ENCODE assay signal across 10 cellular contexts in the genomic region with DNA sequence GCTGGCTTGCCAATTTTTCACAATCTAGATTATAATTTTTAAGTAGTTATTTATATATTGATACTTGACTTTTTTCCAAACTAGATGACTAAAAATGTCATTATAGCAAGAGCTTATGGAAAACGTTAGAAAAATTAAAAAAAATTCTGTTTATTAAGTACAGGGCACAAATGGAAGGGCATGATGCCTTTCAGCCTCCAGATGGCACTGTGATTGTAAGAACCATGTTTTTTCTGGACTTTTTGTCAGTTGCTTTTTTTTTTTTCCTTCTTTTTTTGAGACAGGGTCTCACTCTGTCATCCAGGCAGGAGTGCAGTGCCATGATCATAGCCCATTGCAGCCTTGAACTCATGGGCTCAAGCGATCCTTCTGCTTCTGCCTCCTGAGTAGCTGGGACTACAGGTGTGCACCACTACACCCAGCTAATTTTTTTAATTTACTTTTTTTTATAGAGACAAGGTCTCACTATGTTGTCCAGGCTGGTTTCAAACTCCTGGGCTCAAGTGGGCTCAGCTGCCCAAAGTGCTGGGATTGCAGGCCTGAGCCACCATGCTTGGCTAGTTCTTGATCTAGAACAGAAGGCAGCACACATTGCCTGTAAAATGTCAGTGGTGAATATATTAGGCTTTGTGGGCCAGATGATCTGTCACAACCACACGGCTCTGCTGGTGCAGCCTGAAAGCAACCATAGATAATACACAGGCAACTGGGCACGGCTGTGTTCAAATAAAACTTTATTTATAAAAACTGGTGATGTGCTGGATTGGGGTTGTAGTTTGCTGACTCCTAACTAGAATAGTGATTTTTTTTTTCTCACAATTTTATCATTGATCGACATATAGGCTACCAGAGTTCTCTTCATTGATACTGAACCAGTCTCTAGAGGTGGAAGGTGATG. TPM values are rescaled to one million over a fixed set of nuclear protein-coding genes. Genes with fewer than 3 reads are reported as not detected.
DNase-seq lines count a peak whose midpoint lies in the region; ATAC-seq, FAIRE-seq and TF ChIP-seq lines count a peak whose summit lies in the region.
"Had no signal": no experiment of that assay in that cellular context is flagged by ENCODE, and none has a peak within 500 bp of the region (broad histone marks: within the 10 kb centered on the region; RNA-seq: fewer than 3 reads in every experiment).

No MANE protein-coding gene starts in this region.

- BruUV-seq in endothelial cell of umbilical vein (replicated peaks; lab: Mats Ljungman, UMichigan), result no TSS peak

- H3K9me3 Mint-ChIP-seq in stimulated activated memory B cell treated with anti-CD40 and anti-IgM and Interleukin-4, amounts not matched to agents 10 μg/mL and 1 μg/mL and 100 μg/mL, for 72 hours, result no peaks in the 10 kb centered on the region
- H3K9me3 Mint-ChIP-seq in activated T-cell treated with anti-CD3 and anti-CD28 coated beads, Interleukin-2, amount 50 U/mL, for 24 hours, result no peaks in the 10 kb centered on the region
- H3K9me3 Mint-ChIP-seq: dendritic cell treated with granulocyte-macrophage colony-stimulating factor and Interleukin-4, amounts not matched to agents 40 ng/mL and 50 ng/mL, for 4 days had no signal

- CTCF ChIA-PET in endothelial cell of umbilical vein (lab: Charles Lee), result interaction anchor here (0.7 to 2.4 kb wide), 19 partner anchors 8 to 330 kb away, joined by 3 to 34 read pairs (median 4); a partner anchor contains a TSS

- H3K36me3 ChIP-seq in GM06990 (ENCODE audit: control insufficient read depth, insufficient read depth, low read length) (peaks cover 5% of the 10 kb centered on the region), OCI-LY1 (ENCODE audit: insufficient read depth, low read length) (peaks cover 73% of the 10 kb centered on the region), endothelial cell of umbilical vein (ENCODE audit: control insufficient read depth in 2 of 2, extremely low read depth in 1 of 2, insufficient read depth in 2 of 2, low read length in 2 of 2) (no peaks in the 10 kb centered on the region), parathyroid adenoma (ENCODE audit: control insufficient read depth, insufficient read depth, low read length) (no peaks in the 10 kb centered on the region)

- no peaks in the 10 kb centered on the region for H3K27me3 Mint-ChIP-seq in stimulated activated memory B cell treated with anti-CD40 and anti-IgM and Interleukin-4, amounts not matched to agents 10 μg/mL and 1 μg/mL and 100 μg/mL, for 72 hours
- H3K27me3 Mint-ChIP-seq in activated T-cell treated with anti-CD3 and anti-CD28 coated beads, Interleukin-2, amount 50 U/mL, for 24 hours, result no peaks in the 10 kb centered on the region
- H3K27me3 Mint-ChIP-seq: dendritic cell treated with granulocyte-macrophage colony-stimulating factor and Interleukin-4, amounts not matched to agents 40 ng/mL and 50 ng/mL, for 4 days had no signal

- no peaks in the 10 kb centered on the region for H3K4me1 ChIP-seq in OCI-LY1 (ENCODE audit: insufficient read depth, low read length, severe bottlenecking)
- no peaks in the 10 kb centered on the region for H3K4me1 ChIP-seq in endothelial cell of umbilical vein (ENCODE audit: control insufficient read depth, extremely low read depth, insufficient read depth, low read length)
- H3K4me1 ChIP-seq in parathyroid adenoma, result no peaks in the 10 kb centered on the region

- H3K27me3 ChIP-seq in GM06990 (replicated peaks; ENCODE audit: control insufficient read depth, insufficient read depth, low read length) (no peaks in the 10 kb centered on the region), OCI-LY1 (ENCODE audit: insufficient read depth, low read length) (no peaks in the 10 kb centered on the region), endothelial cell of umbilical vein (ENCODE audit: control insufficient read depth in 2 of 2, insufficient read depth in 2 of 2, low read length in 2 of 2) (no peaks in the 10 kb centered on the region), parathyroid adenoma (ENCODE audit: control insufficient read depth, insufficient read depth, low read length) (no peaks in the 10 kb centered on the region)

- H2AFZ ChIP-seq in OCI-LY1 (ENCODE audit: low read length) (no peak overlapping the region), endothelial cell of umbilical vein (ENCODE audit: low read depth, low read length) (no peak overlapping the region), parathyroid adenoma (no peak overlapping the region)

- peak; percentile 80 for FAIRE-seq in endothelial cell of umbilical vein (lab: Jason Lieb, UNC)

- no peaks in the 10 kb centered on the region for H3K36me3 Mint-ChIP-seq in stimulated activated memory B cell treated with anti-CD40 and anti-IgM and Interleukin-4, amounts not matched to agents 10 μg/mL and 1 μg/mL and 100 μg/mL, for 72 hours
- H3K36me3 Mint-ChIP-seq in activated T-cell treated with anti-CD3 and anti-CD28 coated beads, Interleukin-2, amount 50 U/mL, for 24 hours (ENCODE audit: low read depth), result peaks cover 91% of the 10 kb centered on the region

- no peaks in the 10 kb centered on the region for H3K9me3 ChIP-seq in OCI-LY1 (ENCODE audit: low read length)
- H3K9me3 ChIP-seq in endothelial cell of umbilical vein (replicated peaks; ENCODE audit: control insufficient read depth, insufficient read depth, low read length), result no peaks in the 10 kb centered on the region
- H3K9me3 ChIP-seq in parathyroid adenoma (ENCODE audit: control insufficient read depth, low read length), result no peaks in the 10 kb centered on the region

- dilution Hi-C loops in endothelial cell of umbilical vein (cut with MboI; ENCODE audit: extremely low pct_ligation_motif_present, low sequenced_read_pairs), result no loop called here

- H3K79me2 ChIP-seq in OCI-LY1 (ENCODE audit: insufficient read depth, low read length) (no peaks in the 10 kb centered on the region), endothelial cell of umbilical vein (ENCODE audit: control insufficient read depth, insufficient read depth, low read length) (no peaks in the 10 kb centered on the region), parathyroid adenoma (no peaks in the 10 kb centered on the region)

- no peak for ATAC-seq in GM21515 (IDR thresholded peaks at IDR 0.05; ENCODE audit: unreplicated experiment)
- ATAC-seq in stimulated activated memory B cell treated with anti-CD40 and anti-IgM and Interleukin-4, amounts not matched to agents 10 μg/mL and 1 μg/mL and 100 μg/mL, for 72 hours, result no peak

- H3K27ac ChIP-seq in OCI-LY1 (ENCODE audit: low read depth, low read length, poor library complexity, severe bottlenecking), result no peak overlapping the region
- no peak overlapping the region for H3K27ac ChIP-seq in endothelial cell of umbilical vein (ENCODE audit: insufficient read depth, low read depth, low read length)
- H3K27ac ChIP-seq in parathyroid adenoma, result no peak overlapping the region

- H4K20me1 ChIP-seq in OCI-LY1 (ENCODE audit: insufficient read depth, low read length), result no peaks in the 10 kb centered on the region
- no peaks in the 10 kb centered on the region for H4K20me1 ChIP-seq in endothelial cell of umbilical vein (replicated peaks; ENCODE audit: control insufficient read depth, extremely low read depth, insufficient read depth, low read length)

- H3K27ac Mint-ChIP-seq in stimulated activated memory B cell treated with anti-CD40 and anti-IgM and Interleukin-4, amounts not matched to agents 10 μg/mL and 1 μg/mL and 100 μg/mL, for 72 hours, result no peak overlapping the region
- H3K27ac Mint-ChIP-seq in activated T-cell treated with anti-CD3 and anti-CD28 coated beads, Interleukin-2, amount 50 U/mL, for 24 hours, result no peak overlapping the region
- H3K27ac Mint-ChIP-seq: dendritic cell treated with granulocyte-macrophage colony-stimulating factor and Interleukin-4, amounts not matched to agents 40 ng/mL and 50 ng/mL, for 4 days had no signal

- no peaks in the 10 kb centered on the region for H3K4me1 Mint-ChIP-seq in stimulated activated memory B cell treated with anti-CD40 and anti-IgM and Interleukin-4, amounts not matched to agents 10 μg/mL and 1 μg/mL and 100 μg/mL, for 72 hours
- no peaks in the 10 kb centered on the region for H3K4me1 Mint-ChIP-seq in activated T-cell treated with anti-CD3 and anti-CD28 coated beads, Interleukin-2, amount 50 U/mL, for 24 hours (ENCODE audit: low read depth)

- H3K9me1 ChIP-seq in endothelial cell of umbilical vein (replicated peaks; ENCODE audit: control insufficient read depth, extremely low read depth, insufficient read depth, low read length), result no peaks in the 10 kb centered on the region

- TF ChIP-seq POLR2A in endothelial cell of umbilical vein (IDR thresholded peaks at IDR 0.05; ENCODE audit: low read depth, low read length), result no peak

- H3K4me2 ChIP-seq in OCI-LY1 (ENCODE audit: low read length) (no peak overlapping the region), endothelial cell of umbilical vein (ENCODE audit: insufficient read depth, low read length) (no peak overlapping the region), parathyroid adenoma (ENCODE audit: low read length) (no peak overlapping the region)

- intact Hi-C loops in endothelial cell of umbilical vein (cut with micrococcal nuclease), result loop anchor here (1.0 kb wide), 1 partner anchor 96 kb away; no protein-coding TSS in a partner anchor

- H3K9me2 ChIP-seq in OCI-LY1 (ENCODE audit: low read depth, low read length), result no peaks in the 10 kb centered on the region

- TF ChIP-seq CTCF in GM06990 (IDR thresholded peaks at IDR 0.05; ENCODE audit: insufficient read depth, low read length, poor library complexity, severe bottlenecking) (peak; percentile 44), OCI-LY1 (IDR thresholded peaks at IDR 0.05; ENCODE audit: low read length) (peak; percentile 29; the same call in 1 of the 2 replicates), endothelial cell of umbilical vein (IDR thresholded peaks at IDR 0.05; ENCODE audit: extremely low read depth in 1 of 2, insufficient read depth in 1 of 2, low read depth in 1 of 2, low read length in 2 of 2) (peak; percentile 31 to 49), parathyroid adenoma (IDR thresholded peaks at IDR 0.05) (peak; percentile 8)

- no peaks in the 10 kb centered on the region for H3F3A ChIP-seq in OCI-LY1 (ENCODE audit: insufficient read depth, low read length)

- DNase-seq in GM06990 (ENCODE audit: extremely low read depth, insufficient read length) (no peak), endothelial cell of umbilical vein (ENCODE audit: low read depth, low spot score) (peak; percentile 49), NCI-H2107 (lab: John Stamatoyannopoulos, UW) (no peak)
- no peak for DNase-seq in activated T-cell treated with anti-CD3 and anti-CD28 coated beads, Interleukin-2, amount 50 U/mL, for 24 hours
- DNase-seq: Right ventricle myocardium superior had no signal

- H3K4me3 Mint-ChIP-seq in stimulated activated memory B cell treated with anti-CD40 and anti-IgM and Interleukin-4, amounts not matched to agents 10 μg/mL and 1 μg/mL and 100 μg/mL, for 72 hours, result no peak overlapping the region
- H3K4me3 Mint-ChIP-seq in activated T-cell treated with anti-CD3 and anti-CD28 coated beads, Interleukin-2, amount 50 U/mL, for 24 hours, result no peak overlapping the region
- H3K4me3 Mint-ChIP-seq: dendritic cell treated with granulocyte-macrophage colony-stimulating factor and Interleukin-4, amounts not matched to agents 40 ng/mL and 50 ng/mL, for 4 days had no signal

- POLR2A ChIA-PET in endothelial cell of umbilical vein (lab: Charles Lee), result no interaction called here

- no peak overlapping the region for H3K4me3 ChIP-seq in GM06990 (replicated peaks; ENCODE audit: low read depth, low read length)
- H3K4me3 ChIP-seq in OCI-LY1 (ENCODE audit: low read depth, low read length, poor library complexity, severe bottlenecking), result no peak overlapping the region
- no peak overlapping the region for H3K4me3 ChIP-seq in endothelial cell of umbilical vein (replicated peaks in 1 of 3; ENCODE audit: insufficient read depth in 1 of 3, low read depth in 1 of 3, low read length in 3 of 3)
- no peak overlapping the region for H3K4me3 ChIP-seq in parathyroid adenoma (ENCODE audit: low read depth, low read length)

- H3K9ac ChIP-seq in OCI-LY1 (ENCODE audit: low read length) (no peak overlapping the region), endothelial cell of umbilical vein (replicated peaks; ENCODE audit: extremely low read depth, insufficient read depth, low read length) (no peak overlapping the region), parathyroid adenoma (no peak overlapping the region)

RNA-seq across cellular contexts. Expression of a gene that starts 27.4 kb away (rescaled TPM):
- not detected in 2 replicates for total RNA-seq in endothelial cell of umbilical vein
- not detected in 2 replicates for polyA plus RNA-seq in endothelial cell of umbilical vein
- not detected in 2 replicates for polyA plus RNA-seq in endothelial cell of umbilical vein (2011; cell fraction: cytosol; rRNA removed)
- not detected in 2 replicates for polyA plus RNA-seq in endothelial cell of umbilical vein (2011; cell fraction: nucleus; rRNA removed)
- not detected in 2 replicates for polyA plus RNA-seq in endothelial cell of umbilical vein (2012)
- polyA minus RNA-seq in endothelial cell of umbilical vein, result not detected in 2 replicates
- polyA minus RNA-seq in endothelial cell of umbilical vein (2011; cell fraction: cytosol; rRNA and poly(A)+ RNA removed), result not detected
- polyA minus RNA-seq in endothelial cell of umbilical vein (2011; cell fraction: nucleus; rRNA and poly(A)+ RNA removed), result not detected in 2 replicates
- total RNA-seq: Right ventricle myocardium superior had no signal

RNA-seq across cellular contexts. Expression of a gene that starts 45.4 kb away (rescaled TPM):
- total RNA-seq in endothelial cell of umbilical vein, result 28.7 and 31.6 TPM in 2 replicates
- polyA plus RNA-seq in endothelial cell of umbilical vein, result 1.9 and 3.3 TPM in 2 replicates
- 6.8 and 8.2 TPM in 2 replicates for polyA plus RNA-seq in endothelial cell of umbilical vein (2011; cell fraction: cytosol; rRNA removed)
- polyA plus RNA-seq in endothelial cell of umbilical vein (2011; cell fraction: nucleus; rRNA removed), result 9.9 and 13.5 TPM in 2 replicates
- 6.8 and 15.6 TPM in 2 replicates for polyA plus RNA-seq in endothelial cell of umbilical vein (2012)
- polyA minus RNA-seq in endothelial cell of umbilical vein, result 6.3 and 8.3 TPM in 2 replicates
- 16.9 TPM for polyA minus RNA-seq in endothelial cell of umbilical vein (2011; cell fraction: cytosol; rRNA and poly(A)+ RNA removed)
- 13.1 and 14.4 TPM in 2 replicates for polyA minus RNA-seq in endothelial cell of umbilical vein (2011; cell fraction: nucleus; rRNA and poly(A)+ RNA removed)
